ENCODE assay signal across 18 cellular contexts in genomic region chr2:53610260-53610659, GRCh38.
A peak's percentile ranks its signal among the peaks of the same experiment; 100 is the strongest.
DNase-seq lines count a peak whose midpoint lies in the region; ATAC-seq and TF ChIP-seq lines count a peak whose summit lies in the region.
"Had no signal": no experiment of that assay in that cellular context is flagged by ENCODE, and none has a peak within 500 bp of the region (broad histone marks: within the 10 kb centered on the region; RNA-seq: fewer than 3 reads in every experiment).

No MANE protein-coding gene starts in this region.

- no peak for TF ChIP-seq EP300 in stomach (IDR thresholded peaks at IDR 0.05)

- H3K36me3 Mint-ChIP-seq in activated CD4-positive, alpha-beta T cell treated with anti-CD3 and anti-CD28 coated beads, Interleukin-2, amount 10 ng/mL, durations not matched to agents 24 days and 14 days (ENCODE audit: low read depth): no peaks in the 10 kb centered on the region
- H3K36me3 Mint-ChIP-seq: CD8-positive, alpha-beta T cell had no signal

- H3K36me3 ChIP-seq in prostate gland (no peaks in the 10 kb centered on the region), stomach (no peaks in the 10 kb centered on the region)
- H3K36me3 ChIP-seq: BLaER1 treated with 17β-estradiol and CSF1 and Interleukin-3, amounts not matched to agents 10 nM and 100 nM had no signal

- no peaks in the 10 kb centered on the region for H3K27me3 ChIP-seq in prostate gland (replicated peaks; ENCODE audit: insufficient read depth)
- H3K27me3 ChIP-seq in stomach: no peaks in the 10 kb centered on the region
- H3K27me3 ChIP-seq: BLaER1 treated with 17β-estradiol and CSF1 and Interleukin-3, amounts not matched to agents 10 nM and 100 nM had no signal

- intact Hi-C loops in activated CD4-positive, alpha-beta T cell treated with anti-CD3 and anti-CD28 coated beads, Interleukin-2, amount 10 ng/mL, durations not matched to agents 24 days and 14 days (cut with micrococcal nuclease): no loop called here
- intact Hi-C loops in prostate gland (cut with DNase I) (no loop called here), stomach (cut with DNase I; ENCODE audit: low total_unique reads) (no loop called here)

- no peak overlapping the region for H3K4me3 ChIP-seq in prostate gland
- H3K4me3 ChIP-seq in stomach: no peak overlapping the region
- H3K4me3 ChIP-seq: A549; BLaER1 treated with 17β-estradiol and CSF1 and Interleukin-3, amounts not matched to agents 10 nM and 100 nM; GM12878 had no signal

- H3K27ac Mint-ChIP-seq in activated CD4-positive, alpha-beta T cell treated with anti-CD3 and anti-CD28 coated beads, Interleukin-2, amount 10 ng/mL, durations not matched to agents 24 days and 14 days: no peak overlapping the region
- H3K27ac Mint-ChIP-seq: B cell; CD4-positive, alpha-beta T cell; CD8-positive, alpha-beta T cell had no signal

- H3K27me3 Mint-ChIP-seq in activated CD4-positive, alpha-beta T cell treated with anti-CD3 and anti-CD28 coated beads, Interleukin-2, amount 10 ng/mL, durations not matched to agents 24 days and 14 days: peaks cover 8% of the 10 kb centered on the region
- H3K27me3 Mint-ChIP-seq: B cell had no signal

- ATAC-seq in HG03354 (IDR thresholded peaks at IDR 0.05; ENCODE audit: poor library complexity, severe bottlenecking, unreplicated experiment) (no peak), HG03432 (IDR thresholded peaks at IDR 0.05; ENCODE audit: unreplicated experiment) (no peak)
- ATAC-seq: A549; CD8-positive, alpha-beta T cell; GM12878 had no signal

- H3K4me1 Mint-ChIP-seq in activated CD4-positive, alpha-beta T cell treated with anti-CD3 and anti-CD28 coated beads, Interleukin-2, amount 10 ng/mL, durations not matched to agents 24 days and 14 days: no peaks in the 10 kb centered on the region
- H3K4me1 Mint-ChIP-seq: B cell had no signal

- TF ChIP-seq CTCF in VCaP (conservative IDR thresholded peaks at IDR 0.05) (no peak), prostate gland (IDR thresholded peaks at IDR 0.05) (no peak), stomach (IDR thresholded peaks at IDR 0.05) (no peak)

- in situ Hi-C loops in G401 (cut with HindIII; ENCODE audit: low sequenced_read_pairs): no loop called here

- H3K27ac ChIP-seq in VCaP: peak overlapping the region; percentile 45
- H3K27ac ChIP-seq in prostate gland: no peak overlapping the region
- H3K27ac ChIP-seq in stomach: no peak overlapping the region
- H3K27ac ChIP-seq: A549; BLaER1 treated with 17β-estradiol and CSF1 and Interleukin-3, amounts not matched to agents 10 nM and 100 nM had no signal

- H3K9me3 ChIP-seq in prostate gland: no peaks in the 10 kb centered on the region
- H3K9me3 ChIP-seq in stomach: no peaks in the 10 kb centered on the region
- H3K9me3 ChIP-seq: A549; BLaER1 treated with 17β-estradiol and CSF1 and Interleukin-3, amounts not matched to agents 10 nM and 100 nM; Caco-2 had no signal

- no peaks in the 10 kb centered on the region for H3K9me3 Mint-ChIP-seq in activated CD4-positive, alpha-beta T cell treated with anti-CD3 and anti-CD28 coated beads, Interleukin-2, amount 10 ng/mL, durations not matched to agents 24 days and 14 days
- H3K9me3 Mint-ChIP-seq: CD4-positive, alpha-beta T cell; CD8-positive, alpha-beta T cell had no signal

- H3K4me1 ChIP-seq in prostate gland (replicated peaks): no peaks in the 10 kb centered on the region
- no peaks in the 10 kb centered on the region for H3K4me1 ChIP-seq in stomach
- H3K4me1 ChIP-seq: A549; BLaER1 treated with 17β-estradiol and CSF1 and Interleukin-3, amounts not matched to agents 10 nM and 100 nM; Caco-2 had no signal

- DNase-seq in activated CD4-positive, alpha-beta T cell treated with anti-CD3 and anti-CD28 coated beads, Interleukin-2, amount 10 ng/mL, durations not matched to agents 24 days and 14 days: peak; percentile 22
- DNase-seq in activated CD4-positive, alpha-beta T cell treated with anti-CD3 and anti-CD28 coated beads for 4 hours: no peak
- DNase-seq in G401 (ENCODE audit: low spot score) (peak; percentile 19), prostate gland (ENCODE audit: low spot score) (peak; percentile 6), stomach (no peak)
- DNase-seq: AML-193; Caco-2; Calu3; CD4-positive, alpha-beta T cell; CD8-positive, alpha-beta T cell; GDM1 had no signal

- no peak overlapping the region for H3K4me3 Mint-ChIP-seq in activated CD4-positive, alpha-beta T cell treated with anti-CD3 and anti-CD28 coated beads, Interleukin-2, amount 10 ng/mL, durations not matched to agents 24 days and 14 days
- H3K4me3 Mint-ChIP-seq: B cell; CD4-positive, alpha-beta T cell; CD8-positive, alpha-beta T cell had no signal

- no peak for TF ChIP-seq POLR2A in prostate gland (IDR thresholded peaks at IDR 0.05)
- TF ChIP-seq POLR2A in stomach (IDR thresholded peaks at IDR 0.05): no peak

Comparison
In these comparisons a context has a peak if more than half of its experiments do, and no peak if none do; other contexts are left out.
1. DNase-seq: peak in activated CD4-positive, alpha-beta T cell treated with anti-CD3 and anti-CD28 coated beads, Interleukin-2, amount 10 ng/mL, durations not matched to agents 24 days and 14 days (single experiment), G401 (single experiment) and prostate gland (single experiment); none in activated CD4-positive, alpha-beta T cell treated with anti-CD3 and anti-CD28 coated beads for 4 hours (0 of 2) and stomach (single experiment).